Comparison of ENCODE assay signal across 16 cellular contexts in genomic region chr4:8860892-8861575, GRCh38. TPM values are rescaled to one million over a fixed set of nuclear protein-coding genes. Genes with fewer than 3 reads are reported as not detected.
DNase-seq lines count a peak whose midpoint lies in the region; ATAC-seq, FAIRE-seq and TF ChIP-seq lines count a peak whose summit lies in the region.
"Had no signal": no experiment of that assay in that cellular context is flagged by ENCODE, and none has a peak within 500 bp of the region (broad histone marks: within the 10 kb centered on the region; RNA-seq: fewer than 3 reads in every experiment).

No MANE protein-coding gene starts in this region.

- H3K9ac ChIP-seq in NT2/D1 (ENCODE audit: insufficient read length, low read depth) = peak overlapping the region; percentile 80

- peak; percentile 21 for DNase-seq in Right ventricle myocardium superior
- DNase-seq in cardiac septum (ENCODE audit: low spot score) = no peak
- DNase-seq in NT2/D1 (ENCODE audit: low read depth, low spot score) = no peak
- no peak for DNase-seq in left colon
- DNase-seq in testis = no peak
- DNase-seq in GM12892 (ENCODE audit: insufficient read length) = no peak
- no peak for DNase-seq in adrenal gland
- DNase-seq: activated CD8-positive, alpha-beta memory T cell treated with anti-CD3 and anti-CD28 coated beads for 24 hours; activated gamma-delta T cell; dorsolateral prefrontal cortex; hippocampal formation; ovary; stimulated activated naive CD8-positive, alpha-beta T cell treated with anti-CD3 and anti-CD28 coated beads, Interleukin-15, amount 100 ng/mL, for 72 hours had no signal

- H3K27ac ChIP-seq in testis = no peak overlapping the region
- no peak overlapping the region for H3K27ac ChIP-seq in adrenal gland
- H3K27ac ChIP-seq: dorsolateral prefrontal cortex, ovary, SJSA1 had no signal

- no peaks in the 10 kb centered on the region for H3K9me3 ChIP-seq in NT2/D1 (ENCODE audit: insufficient read depth, low read length)
- no peaks in the 10 kb centered on the region for H3K9me3 ChIP-seq in testis
- no peaks in the 10 kb centered on the region for H3K9me3 ChIP-seq in adrenal gland (replicated peaks in 1 of 3)
- H3K9me3 ChIP-seq: ovary, SJSA1 had no signal

- no peak for TF ChIP-seq POLR2A in testis (IDR thresholded peaks at IDR 0.05)
- no peak for TF ChIP-seq POLR2A in GM12892 (IDR thresholded peaks at IDR 0.05; ENCODE audit: low read depth, low read length)
- TF ChIP-seq POLR2A in adrenal gland (IDR thresholded peaks at IDR 0.05) = no peak

- intact Hi-C loops in Right ventricle myocardium superior (cut with DNase I) (no loop called here), cardiac septum (cut with DNase I) (no loop called here), left colon (cut with DNase I, micrococcal nuclease) (no loop called here), testis (cut with DNase I; ENCODE audit: low total_unique reads) (no loop called here), adrenal gland (cut with DNase I) (no loop called here)

- no peak for FAIRE-seq in GM12892 (lab: Jason Lieb, UNC)

- H3K4me3 ChIP-seq in NT2/D1 (ENCODE audit: insufficient read length, low read depth) (peak overlapping the region; percentile 53), testis (peak overlapping the region; percentile 26 to 40), adrenal gland (no peak overlapping the region)
- H3K4me3 ChIP-seq: ovary, SJSA1 had no signal

- peaks cover 31% of the 10 kb centered on the region for H3K4me1 ChIP-seq in NT2/D1 (ENCODE audit: insufficient read depth, insufficient read length)
- peaks cover 6% of the 10 kb centered on the region for H3K4me1 ChIP-seq in testis
- peaks cover 0 to 7% of the 10 kb centered on the region in 2 donors for H3K4me1 ChIP-seq in adrenal gland (replicated peaks in 1 of 2)
- H3K4me1 ChIP-seq: SJSA1 had no signal

- H3K27me3 ChIP-seq in NT2/D1 (ENCODE audit: insufficient read depth, insufficient read length) = peaks cover 99% of the 10 kb centered on the region
- no peaks in the 10 kb centered on the region for H3K27me3 ChIP-seq in testis
- H3K27me3 ChIP-seq in adrenal gland = peaks cover 88% of the 10 kb centered on the region
- H3K27me3 ChIP-seq: ovary had no signal

- H3K36me3 ChIP-seq in NT2/D1 (ENCODE audit: insufficient read depth, insufficient read length, low read length) (no peaks in the 10 kb centered on the region), testis (ENCODE audit: low read depth, missing control alignments) (no peaks in the 10 kb centered on the region), adrenal gland (replicated peaks in 1 of 2) (no peaks in the 10 kb centered on the region)
- H3K36me3 ChIP-seq: ovary, SJSA1 had no signal

- WGBS in testis, 2 donors = 0% methylated on average over 6 to 56 of the region's 82 CpGs
- 0 to 2% (median 1%) methylated on average over 12 to 80 of the region's 82 CpGs for WGBS in adrenal gland, 4 donors

- no peak for TF ChIP-seq CTCF in testis (IDR thresholded peaks at IDR 0.05)
- no peak for TF ChIP-seq CTCF in adrenal gland (IDR thresholded peaks at IDR 0.05)

- ATAC-seq in Right ventricle myocardium superior (ENCODE audit: poor library complexity) = no peak
- ATAC-seq in left colon = peak; percentile 44
- ATAC-seq in HG02938 (IDR thresholded peaks at IDR 0.05; ENCODE audit: unreplicated experiment) = no peak
- ATAC-seq: stimulated activated naive CD8-positive, alpha-beta T cell treated with anti-CD3 and anti-CD28 coated beads, Interleukin-15, amount 100 ng/mL, for 72 hours had no signal

RNA-seq across cellular contexts. Expression of gene HMX1, which starts 10.6 kb away (rescaled TPM):
- total RNA-seq in Right ventricle myocardium superior (not detected), cardiac septum (not detected), left colon (not detected), testis (1 to 10 TPM; 4.2 to 7.3 TPM), adrenal gland (not detected)
- polyA plus RNA-seq in testis (ENCODE audit: insufficient read depth, low read depth, low replicate concordance) (0.65 TPM), adrenal gland (not detected)
- polyA plus RNA-seq in GM12892 (2012; ENCODE audit: missing spikeins) = not detected
- total RNA-seq: fibroblast of lung, ovary had no signal
- polyA plus RNA-seq: fibroblast of lung, ovary had no signal

Comparison
In these comparisons a context has a peak if more than half of its experiments do, and no peak if none do; other contexts are left out.
1. H3K4me3 ChIP-seq: peak in NT2/D1 (single experiment) and testis (2 of 2); none in adrenal gland (0 of 4).